In the genomic region with DNA sequence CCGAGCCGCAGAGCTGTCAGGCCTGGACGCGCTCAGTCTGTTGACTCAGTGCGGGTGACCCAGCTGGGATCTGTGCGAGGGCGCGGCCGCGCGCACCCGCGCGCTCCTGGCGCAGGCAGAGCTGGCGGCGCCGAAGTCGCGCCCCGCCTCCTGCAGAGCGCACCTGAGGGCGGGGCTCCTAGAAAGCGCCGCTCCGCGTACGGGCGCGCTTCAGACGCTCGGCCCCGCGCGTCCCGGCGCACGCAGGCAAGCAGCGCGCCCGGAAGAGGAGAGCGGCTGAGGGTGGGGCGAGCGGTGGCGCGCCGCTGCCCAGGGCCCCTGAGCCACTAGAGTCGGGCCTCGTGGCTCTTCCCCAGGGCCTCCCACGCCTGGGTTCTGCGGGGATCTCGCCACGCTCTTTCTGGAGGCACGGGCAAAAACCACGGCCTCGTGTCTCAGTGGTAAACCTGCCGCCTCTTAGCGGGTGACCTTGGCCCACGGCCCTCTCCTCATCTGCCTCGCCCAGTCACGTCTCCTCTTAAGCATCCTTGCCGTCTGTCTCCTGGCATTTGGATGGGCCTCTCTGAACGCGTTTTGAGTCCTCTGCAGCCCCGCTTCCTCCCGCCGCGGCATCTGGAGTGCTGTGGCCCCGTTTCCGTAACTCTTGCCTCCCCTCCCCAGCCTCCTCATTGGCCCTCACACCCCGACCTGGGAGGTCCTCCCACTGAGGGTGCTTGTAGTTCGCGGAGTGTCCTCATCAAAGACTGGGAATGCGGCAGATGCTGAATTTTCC, we compare ENCODE assay signal across 1 cellular context.
TF ChIP-seq lines count a peak whose summit lies in the region.

A gene with protein sequence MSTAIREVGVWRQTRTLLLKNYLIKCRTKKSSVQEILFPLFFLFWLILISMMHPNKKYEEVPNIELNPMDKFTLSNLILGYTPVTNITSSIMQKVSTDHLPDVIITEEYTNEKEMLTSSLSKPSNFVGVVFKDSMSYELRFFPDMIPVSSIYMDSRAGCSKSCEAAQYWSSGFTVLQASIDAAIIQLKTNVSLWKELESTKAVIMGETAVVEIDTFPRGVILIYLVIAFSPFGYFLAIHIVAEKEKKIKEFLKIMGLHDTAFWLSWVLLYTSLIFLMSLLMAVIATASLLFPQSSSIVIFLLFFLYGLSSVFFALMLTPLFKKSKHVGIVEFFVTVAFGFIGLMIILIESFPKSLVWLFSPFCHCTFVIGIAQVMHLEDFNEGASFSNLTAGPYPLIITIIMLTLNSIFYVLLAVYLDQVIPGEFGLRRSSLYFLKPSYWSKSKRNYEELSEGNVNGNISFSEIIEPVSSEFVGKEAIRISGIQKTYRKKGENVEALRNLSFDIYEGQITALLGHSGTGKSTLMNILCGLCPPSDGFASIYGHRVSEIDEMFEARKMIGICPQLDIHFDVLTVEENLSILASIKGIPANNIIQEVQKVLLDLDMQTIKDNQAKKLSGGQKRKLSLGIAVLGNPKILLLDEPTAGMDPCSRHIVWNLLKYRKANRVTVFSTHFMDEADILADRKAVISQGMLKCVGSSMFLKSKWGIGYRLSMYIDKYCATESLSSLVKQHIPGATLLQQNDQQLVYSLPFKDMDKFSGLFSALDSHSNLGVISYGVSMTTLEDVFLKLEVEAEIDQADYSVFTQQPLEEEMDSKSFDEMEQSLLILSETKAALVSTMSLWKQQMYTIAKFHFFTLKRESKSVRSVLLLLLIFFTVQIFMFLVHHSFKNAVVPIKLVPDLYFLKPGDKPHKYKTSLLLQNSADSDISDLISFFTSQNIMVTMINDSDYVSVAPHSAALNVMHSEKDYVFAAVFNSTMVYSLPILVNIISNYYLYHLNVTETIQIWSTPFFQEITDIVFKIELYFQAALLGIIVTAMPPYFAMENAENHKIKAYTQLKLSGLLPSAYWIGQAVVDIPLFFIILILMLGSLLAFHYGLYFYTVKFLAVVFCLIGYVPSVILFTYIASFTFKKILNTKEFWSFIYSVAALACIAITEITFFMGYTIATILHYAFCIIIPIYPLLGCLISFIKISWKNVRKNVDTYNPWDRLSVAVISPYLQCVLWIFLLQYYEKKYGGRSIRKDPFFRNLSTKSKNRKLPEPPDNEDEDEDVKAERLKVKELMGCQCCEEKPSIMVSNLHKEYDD (N-terminal part only) (minus strand): TSS at position 74 of the 772 bp plus-strand sequence. CDS start 12,718 bp downstream, outside the sequence.

TF ChIP-seq in GM12878, 131 proteins besides CTCF, POLR2A, EP300 and RAD21 (continued from another document and continues in another):
- TF ChIP-seq, protein P1, sequence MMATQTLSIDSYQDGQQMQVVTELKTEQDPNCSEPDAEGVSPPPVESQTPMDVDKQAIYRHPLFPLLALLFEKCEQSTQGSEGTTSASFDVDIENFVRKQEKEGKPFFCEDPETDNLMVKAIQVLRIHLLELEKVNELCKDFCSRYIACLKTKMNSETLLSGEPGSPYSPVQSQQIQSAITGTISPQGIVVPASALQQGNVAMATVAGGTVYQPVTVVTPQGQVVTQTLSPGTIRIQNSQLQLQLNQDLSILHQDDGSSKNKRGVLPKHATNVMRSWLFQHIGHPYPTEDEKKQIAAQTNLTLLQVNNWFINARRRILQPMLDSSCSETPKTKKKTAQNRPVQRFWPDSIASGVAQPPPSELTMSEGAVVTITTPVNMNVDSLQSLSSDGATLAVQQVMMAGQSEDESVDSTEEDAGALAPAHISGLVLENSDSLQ (IDR thresholded peaks at IDR 0.05): no peak
- TF ChIP-seq, protein P2, sequence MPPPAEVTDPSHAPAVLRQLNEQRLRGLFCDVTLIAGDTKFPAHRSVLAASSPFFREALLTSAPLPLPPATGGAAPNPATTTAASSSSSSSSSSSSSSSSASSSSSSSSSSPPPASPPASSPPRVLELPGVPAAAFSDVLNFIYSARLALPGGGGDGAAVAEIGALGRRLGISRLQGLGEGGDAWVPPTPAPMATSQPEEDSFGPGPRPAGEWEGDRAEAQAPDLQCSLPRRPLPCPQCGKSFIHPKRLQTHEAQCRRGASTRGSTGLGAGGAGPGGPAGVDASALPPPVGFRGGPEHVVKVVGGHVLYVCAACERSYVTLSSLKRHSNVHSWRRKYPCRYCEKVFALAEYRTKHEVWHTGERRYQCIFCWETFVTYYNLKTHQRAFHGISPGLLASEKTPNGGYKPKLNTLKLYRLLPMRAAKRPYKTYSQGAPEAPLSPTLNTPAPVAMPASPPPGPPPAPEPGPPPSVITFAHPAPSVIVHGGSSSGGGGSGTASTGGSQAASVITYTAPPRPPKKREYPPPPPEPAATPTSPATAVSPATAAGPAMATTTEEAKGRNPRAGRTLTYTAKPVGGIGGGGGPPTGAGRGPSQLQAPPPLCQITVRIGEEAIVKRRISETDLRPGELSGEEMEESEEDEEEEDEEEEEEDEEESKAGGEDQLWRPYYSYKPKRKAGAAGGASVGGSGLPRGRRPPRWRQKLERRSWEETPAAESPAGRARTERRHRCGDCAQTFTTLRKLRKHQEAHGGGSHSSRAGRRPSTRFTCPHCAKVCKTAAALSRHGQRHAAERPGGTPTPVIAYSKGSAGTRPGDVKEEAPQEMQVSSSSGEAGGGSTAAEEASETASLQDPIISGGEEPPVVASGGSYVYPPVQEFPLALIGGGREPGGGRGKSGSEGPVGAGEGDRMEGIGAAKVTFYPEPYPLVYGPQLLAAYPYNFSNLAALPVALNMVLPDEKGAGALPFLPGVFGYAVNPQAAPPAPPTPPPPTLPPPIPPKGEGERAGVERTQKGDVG (CRISPR knock-in tag; IDR thresholded peaks at IDR 0.05): no peak
- TF ChIP-seq, protein P3, sequence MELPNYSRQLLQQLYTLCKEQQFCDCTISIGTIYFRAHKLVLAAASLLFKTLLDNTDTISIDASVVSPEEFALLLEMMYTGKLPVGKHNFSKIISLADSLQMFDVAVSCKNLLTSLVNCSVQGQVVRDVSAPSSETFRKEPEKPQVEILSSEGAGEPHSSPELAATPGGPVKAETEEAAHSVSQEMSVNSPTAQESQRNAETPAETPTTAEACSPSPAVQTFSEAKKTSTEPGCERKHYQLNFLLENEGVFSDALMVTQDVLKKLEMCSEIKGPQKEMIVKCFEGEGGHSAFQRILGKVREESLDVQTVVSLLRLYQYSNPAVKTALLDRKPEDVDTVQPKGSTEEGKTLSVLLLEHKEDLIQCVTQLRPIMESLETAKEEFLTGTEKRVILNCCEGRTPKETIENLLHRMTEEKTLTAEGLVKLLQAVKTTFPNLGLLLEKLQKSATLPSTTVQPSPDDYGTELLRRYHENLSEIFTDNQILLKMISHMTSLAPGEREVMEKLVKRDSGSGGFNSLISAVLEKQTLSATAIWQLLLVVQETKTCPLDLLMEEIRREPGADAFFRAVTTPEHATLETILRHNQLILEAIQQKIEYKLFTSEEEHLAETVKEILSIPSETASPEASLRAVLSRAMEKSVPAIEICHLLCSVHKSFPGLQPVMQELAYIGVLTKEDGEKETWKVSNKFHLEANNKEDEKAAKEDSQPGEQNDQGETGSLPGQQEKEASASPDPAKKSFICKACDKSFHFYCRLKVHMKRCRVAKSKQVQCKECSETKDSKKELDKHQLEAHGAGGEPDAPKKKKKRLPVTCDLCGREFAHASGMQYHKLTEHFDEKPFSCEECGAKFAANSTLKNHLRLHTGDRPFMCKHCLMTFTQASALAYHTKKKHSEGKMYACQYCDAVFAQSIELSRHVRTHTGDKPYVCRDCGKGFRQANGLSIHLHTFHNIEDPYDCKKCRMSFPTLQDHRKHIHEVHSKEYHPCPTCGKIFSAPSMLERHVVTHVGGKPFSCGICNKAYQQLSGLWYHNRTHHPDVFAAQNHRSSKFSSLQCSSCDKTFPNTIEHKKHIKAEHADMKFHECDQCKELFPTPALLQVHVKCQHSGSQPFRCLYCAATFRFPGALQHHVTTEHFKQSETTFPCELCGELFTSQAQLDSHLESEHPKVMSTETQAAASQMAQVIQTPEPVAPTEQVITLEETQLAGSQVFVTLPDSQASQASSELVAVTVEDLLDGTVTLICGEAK (IDR thresholded peaks at IDR 0.05; ENCODE audit: borderline replicate concordance): no peak
- peak; percentile 78; the same call in 1 of the 2 replicates for TF ChIP-seq MXI1 (IDR thresholded peaks at IDR 0.05; ENCODE audit: low read depth, low read length)
- TF ChIP-seq TARDBP (IDR thresholded peaks at IDR 0.05; ENCODE audit: borderline replicate concordance): no peak
- TF ChIP-seq BMI1 (IDR thresholded peaks at IDR 0.05; ENCODE audit: borderline replicate concordance): no peak
- TF ChIP-seq ATF7 (IDR thresholded peaks at IDR 0.05; ENCODE audit: low read depth): no peak
- no peak for TF ChIP-seq SMC3 (IDR thresholded peaks at IDR 0.05; ENCODE audit: borderline replicate concordance, low read length)
- 0 out of 2 replicates have a peak, but pooled peaks have one; percentile 83 for TF ChIP-seq SIN3A (IDR thresholded peaks at IDR 0.05; ENCODE audit: low read depth, low read length)
- TF ChIP-seq, protein P4, sequence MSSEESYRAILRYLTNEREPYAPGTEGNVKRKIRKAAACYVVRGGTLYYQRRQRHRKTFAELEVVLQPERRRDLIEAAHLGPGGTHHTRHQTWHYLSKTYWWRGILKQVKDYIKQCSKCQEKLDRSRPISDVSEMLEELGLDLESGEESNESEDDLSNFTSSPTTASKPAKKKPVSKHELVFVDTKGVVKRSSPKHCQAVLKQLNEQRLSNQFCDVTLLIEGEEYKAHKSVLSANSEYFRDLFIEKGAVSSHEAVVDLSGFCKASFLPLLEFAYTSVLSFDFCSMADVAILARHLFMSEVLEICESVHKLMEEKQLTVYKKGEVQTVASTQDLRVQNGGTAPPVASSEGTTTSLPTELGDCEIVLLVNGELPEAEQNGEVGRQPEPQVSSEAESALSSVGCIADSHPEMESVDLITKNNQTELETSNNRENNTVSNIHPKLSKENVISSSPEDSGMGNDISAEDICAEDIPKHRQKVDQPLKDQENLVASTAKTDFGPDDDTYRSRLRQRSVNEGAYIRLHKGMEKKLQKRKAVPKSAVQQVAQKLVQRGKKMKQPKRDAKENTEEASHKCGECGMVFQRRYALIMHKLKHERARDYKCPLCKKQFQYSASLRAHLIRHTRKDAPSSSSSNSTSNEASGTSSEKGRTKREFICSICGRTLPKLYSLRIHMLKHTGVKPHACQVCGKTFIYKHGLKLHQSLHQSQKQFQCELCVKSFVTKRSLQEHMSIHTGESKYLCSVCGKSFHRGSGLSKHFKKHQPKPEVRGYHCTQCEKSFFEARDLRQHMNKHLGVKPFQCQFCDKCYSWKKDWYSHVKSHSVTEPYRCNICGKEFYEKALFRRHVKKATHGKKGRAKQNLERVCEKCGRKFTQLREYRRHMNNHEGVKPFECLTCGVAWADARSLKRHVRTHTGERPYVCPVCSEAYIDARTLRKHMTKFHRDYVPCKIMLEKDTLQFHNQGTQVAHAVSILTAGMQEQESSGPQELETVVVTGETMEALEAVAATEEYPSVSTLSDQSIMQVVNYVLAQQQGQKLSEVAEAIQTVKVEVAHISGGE (CRISPR knock-in tag; IDR thresholded peaks at IDR 0.05): no peak
- no peak for TF ChIP-seq SIX5 (IDR thresholded peaks at IDR 0.05; ENCODE audit: low read depth, low read length, severe bottlenecking)
- TF ChIP-seq CBX5 (IDR thresholded peaks at IDR 0.05; ENCODE audit: low read depth): no peak
- TF ChIP-seq, protein P5, sequence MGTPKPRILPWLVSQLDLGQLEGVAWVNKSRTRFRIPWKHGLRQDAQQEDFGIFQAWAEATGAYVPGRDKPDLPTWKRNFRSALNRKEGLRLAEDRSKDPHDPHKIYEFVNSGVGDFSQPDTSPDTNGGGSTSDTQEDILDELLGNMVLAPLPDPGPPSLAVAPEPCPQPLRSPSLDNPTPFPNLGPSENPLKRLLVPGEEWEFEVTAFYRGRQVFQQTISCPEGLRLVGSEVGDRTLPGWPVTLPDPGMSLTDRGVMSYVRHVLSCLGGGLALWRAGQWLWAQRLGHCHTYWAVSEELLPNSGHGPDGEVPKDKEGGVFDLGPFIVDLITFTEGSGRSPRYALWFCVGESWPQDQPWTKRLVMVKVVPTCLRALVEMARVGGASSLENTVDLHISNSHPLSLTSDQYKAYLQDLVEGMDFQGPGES (IDR thresholded peaks at IDR 0.05): no peak
- TF ChIP-seq, protein P6, sequence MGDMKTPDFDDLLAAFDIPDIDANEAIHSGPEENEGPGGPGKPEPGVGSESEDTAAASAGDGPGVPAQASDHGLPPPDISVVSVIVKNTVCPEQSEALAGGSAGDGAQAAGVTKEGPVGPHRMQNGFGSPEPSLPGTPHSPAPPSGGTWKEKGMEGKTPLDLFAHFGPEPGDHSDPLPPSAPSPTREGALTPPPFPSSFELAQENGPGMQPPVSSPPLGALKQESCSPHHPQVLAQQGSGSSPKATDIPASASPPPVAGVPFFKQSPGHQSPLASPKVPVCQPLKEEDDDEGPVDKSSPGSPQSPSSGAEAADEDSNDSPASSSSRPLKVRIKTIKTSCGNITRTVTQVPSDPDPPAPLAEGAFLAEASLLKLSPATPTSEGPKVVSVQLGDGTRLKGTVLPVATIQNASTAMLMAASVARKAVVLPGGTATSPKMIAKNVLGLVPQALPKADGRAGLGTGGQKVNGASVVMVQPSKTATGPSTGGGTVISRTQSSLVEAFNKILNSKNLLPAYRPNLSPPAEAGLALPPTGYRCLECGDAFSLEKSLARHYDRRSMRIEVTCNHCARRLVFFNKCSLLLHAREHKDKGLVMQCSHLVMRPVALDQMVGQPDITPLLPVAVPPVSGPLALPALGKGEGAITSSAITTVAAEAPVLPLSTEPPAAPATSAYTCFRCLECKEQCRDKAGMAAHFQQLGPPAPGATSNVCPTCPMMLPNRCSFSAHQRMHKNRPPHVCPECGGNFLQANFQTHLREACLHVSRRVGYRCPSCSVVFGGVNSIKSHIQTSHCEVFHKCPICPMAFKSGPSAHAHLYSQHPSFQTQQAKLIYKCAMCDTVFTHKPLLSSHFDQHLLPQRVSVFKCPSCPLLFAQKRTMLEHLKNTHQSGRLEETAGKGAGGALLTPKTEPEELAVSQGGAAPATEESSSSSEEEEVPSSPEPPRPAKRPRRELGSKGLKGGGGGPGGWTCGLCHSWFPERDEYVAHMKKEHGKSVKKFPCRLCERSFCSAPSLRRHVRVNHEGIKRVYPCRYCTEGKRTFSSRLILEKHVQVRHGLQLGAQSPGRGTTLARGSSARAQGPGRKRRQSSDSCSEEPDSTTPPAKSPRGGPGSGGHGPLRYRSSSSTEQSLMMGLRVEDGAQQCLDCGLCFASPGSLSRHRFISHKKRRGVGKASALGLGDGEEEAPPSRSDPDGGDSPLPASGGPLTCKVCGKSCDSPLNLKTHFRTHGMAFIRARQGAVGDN (IDR thresholded peaks at IDR 0.05): peak; percentile 98
- TF ChIP-seq, protein P7, sequence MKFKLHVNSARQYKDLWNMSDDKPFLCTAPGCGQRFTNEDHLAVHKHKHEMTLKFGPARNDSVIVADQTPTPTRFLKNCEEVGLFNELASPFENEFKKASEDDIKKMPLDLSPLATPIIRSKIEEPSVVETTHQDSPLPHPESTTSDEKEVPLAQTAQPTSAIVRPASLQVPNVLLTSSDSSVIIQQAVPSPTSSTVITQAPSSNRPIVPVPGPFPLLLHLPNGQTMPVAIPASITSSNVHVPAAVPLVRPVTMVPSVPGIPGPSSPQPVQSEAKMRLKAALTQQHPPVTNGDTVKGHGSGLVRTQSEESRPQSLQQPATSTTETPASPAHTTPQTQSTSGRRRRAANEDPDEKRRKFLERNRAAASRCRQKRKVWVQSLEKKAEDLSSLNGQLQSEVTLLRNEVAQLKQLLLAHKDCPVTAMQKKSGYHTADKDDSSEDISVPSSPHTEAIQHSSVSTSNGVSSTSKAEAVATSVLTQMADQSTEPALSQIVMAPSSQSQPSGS (IDR thresholded peaks at IDR 0.05; ENCODE audit: low read length): no peak
- TF ChIP-seq BACH1 (IDR thresholded peaks at IDR 0.05; ENCODE audit: borderline replicate concordance): peak; percentile 83
- TF ChIP-seq IKZF1 (conservative IDR thresholded peaks at IDR 0.05): peak; percentile 49; the same call in 1 of the 2 replicates
- TF ChIP-seq ZNF207 (IDR thresholded peaks at IDR 0.05; ENCODE audit: borderline replicate concordance): peak; percentile 53; the same call in 1 of the 2 replicates
- no peak for TF ChIP-seq FOS (IDR thresholded peaks at IDR 0.05; ENCODE audit: borderline replicate concordance, extremely low read depth, insufficient read length)
- TF ChIP-seq CBX3 (IDR thresholded peaks at IDR 0.05; ENCODE audit: borderline replicate concordance, low read depth): no peak
